ENCODE assay signal across 24 cellular contexts in genomic region chr11:106422585-106422984, GRCh38.
"Had no signal": no experiment of that assay in that cellular context is flagged by ENCODE, and none has a peak within 500 bp of the region (broad histone marks: within the 10 kb centered on the region; RNA-seq: fewer than 3 reads in every experiment).

No MANE protein-coding gene starts in this region.

- H3K27ac ChIP-seq: left ventricle myocardium inferior, parathyroid adenoma, psoas muscle, right atrium auricular region, right lobe of liver, stomach, testis, thyroid gland, transverse colon, upper lobe of right lung had no signal

- DNase-seq: hypothalamus; immature natural killer cell; kidney; left ventricle myocardium inferior; midbrain; mucosa of descending colon; naive thymus-derived CD4-positive, alpha-beta T cell; nucleus accumbens; psoas muscle; right lobe of liver; stimulated activated CD4-positive, alpha-beta T cell treated with anti-CD3 and anti-CD28 coated beads, Interleukin-1b, Interleukin-23, amount 100 ng/mL, for 48 hours; stimulated activated CD4-positive, alpha-beta T cell treated with anti-CD3 and anti-CD28 coated beads, Interleukin-4, amount 100 ng/mL, for 1 hour; stimulated activated naive B cell treated with anti-CD40 and anti-IgM and Interleukin-4, amounts not matched to agents 10 μg/mL and 1 μg/mL and 100 μg/mL, for 72 hours; stimulated activated naive CD8-positive, alpha-beta T cell treated with anti-CD3 and anti-CD28 coated beads, Interleukin-15, Interleukin-2, amounts not matched to agents 100 U/mL and 50 U/mL, for 24 hours; stomach; testis; thyroid gland; transverse colon; upper lobe of right lung had no signal

- H3K79me2 ChIP-seq: parathyroid adenoma had no signal

- H3K4me1 ChIP-seq: left ventricle myocardium inferior, parathyroid adenoma, psoas muscle, right atrium auricular region, right lobe of liver, stomach, thyroid gland, transverse colon, upper lobe of right lung had no signal

- H3K4me3 ChIP-seq: left ventricle myocardium inferior, lung, mucosa of descending colon, psoas muscle, right atrium auricular region, right lobe of liver, smooth muscle cell, stomach, testis, thyroid gland, transverse colon, upper lobe of right lung had no signal

- H2AFZ ChIP-seq: parathyroid adenoma had no signal

- H3K9ac ChIP-seq: parathyroid adenoma had no signal

- H3K9me3 ChIP-seq: psoas muscle, right atrium auricular region, right lobe of liver, stomach, testis, thyroid gland, upper lobe of right lung had no signal

- H3K36me3 ChIP-seq: left ventricle myocardium inferior, right atrium auricular region, right lobe of liver, stomach, thyroid gland, transverse colon, upper lobe of right lung had no signal

- ATAC-seq: mucosa of descending colon; naive thymus-derived CD4-positive, alpha-beta T cell; natural killer cell treated with Interleukin-12 subunit alpha and Interleukin-12 subunit beta and Interleukin-15 and Interleukin-18, amount 100 ng/mL, for 72 hours; psoas muscle; right lobe of liver; stimulated activated naive B cell treated with anti-CD40 and anti-IgM and Interleukin-4, amounts not matched to agents 10 μg/mL and 1 μg/mL and 100 μg/mL, for 72 hours; stimulated activated naive CD8-positive, alpha-beta T cell treated with anti-CD3 and anti-CD28 coated beads, Interleukin-15, Interleukin-2, amounts not matched to agents 100 U/mL and 50 U/mL, for 24 hours; upper lobe of right lung had no signal

- H3K4me2 ChIP-seq: smooth muscle cell had no signal

- H3K27me3 ChIP-seq: right atrium auricular region, right lobe of liver, stomach, testis, thyroid gland, transverse colon, upper lobe of right lung had no signal
